ENCODE assay signal across 2 cellular contexts in the genomic region with DNA sequence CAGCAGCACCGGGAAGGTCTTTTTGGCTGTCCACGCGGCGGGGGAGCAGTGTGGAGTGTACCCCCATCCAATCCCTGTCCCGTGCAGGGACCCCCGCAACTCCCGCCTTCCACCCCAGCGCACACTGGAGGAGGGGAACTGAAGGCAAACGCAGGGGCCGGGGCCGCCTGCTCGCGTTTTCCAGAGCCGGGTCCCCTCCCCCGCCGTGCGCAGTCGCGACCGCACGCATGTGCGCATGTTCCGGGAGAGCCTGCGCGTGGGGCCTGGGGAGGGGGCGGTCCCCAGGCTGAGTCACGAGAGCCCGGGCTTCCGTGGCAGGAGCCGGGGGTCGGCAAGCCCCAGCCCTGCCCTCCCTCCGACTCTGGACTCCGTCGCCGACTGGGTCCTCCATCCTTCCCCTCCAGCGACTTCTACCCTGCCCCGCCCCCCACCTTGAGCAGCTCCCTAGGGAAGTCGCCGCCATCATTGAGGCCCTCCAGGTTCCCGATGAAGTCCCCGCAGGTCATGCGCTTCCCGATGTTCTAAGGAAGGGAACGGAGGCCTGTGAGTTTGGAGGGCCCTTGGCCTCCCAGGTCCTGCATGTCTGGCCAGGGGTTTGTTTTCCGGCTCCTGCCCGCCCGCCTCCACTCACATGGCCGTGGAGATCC.
TF ChIP-seq lines count a peak whose summit lies in the region.

No MANE protein-coding gene starts in this region.

TF ChIP-seq in SK-N-SH, 30 proteins besides CTCF, POLR2A, EP300 and RAD21 (continued from another document):
- TF ChIP-seq, protein P1, sequence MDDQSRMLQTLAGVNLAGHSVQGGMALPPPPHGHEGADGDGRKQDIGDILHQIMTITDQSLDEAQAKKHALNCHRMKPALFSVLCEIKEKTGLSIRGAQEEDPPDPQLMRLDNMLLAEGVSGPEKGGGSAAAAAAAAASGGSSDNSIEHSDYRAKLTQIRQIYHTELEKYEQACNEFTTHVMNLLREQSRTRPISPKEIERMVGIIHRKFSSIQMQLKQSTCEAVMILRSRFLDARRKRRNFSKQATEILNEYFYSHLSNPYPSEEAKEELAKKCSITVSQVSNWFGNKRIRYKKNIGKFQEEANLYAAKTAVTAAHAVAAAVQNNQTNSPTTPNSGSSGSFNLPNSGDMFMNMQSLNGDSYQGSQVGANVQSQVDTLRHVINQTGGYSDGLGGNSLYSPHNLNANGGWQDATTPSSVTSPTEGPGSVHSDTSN (IDR thresholded peaks at IDR 0.05) = no peak
- no peak for TF ChIP-seq GABPA (IDR thresholded peaks at IDR 0.05; ENCODE audit: low read depth)
- TF ChIP-seq, protein P2, sequence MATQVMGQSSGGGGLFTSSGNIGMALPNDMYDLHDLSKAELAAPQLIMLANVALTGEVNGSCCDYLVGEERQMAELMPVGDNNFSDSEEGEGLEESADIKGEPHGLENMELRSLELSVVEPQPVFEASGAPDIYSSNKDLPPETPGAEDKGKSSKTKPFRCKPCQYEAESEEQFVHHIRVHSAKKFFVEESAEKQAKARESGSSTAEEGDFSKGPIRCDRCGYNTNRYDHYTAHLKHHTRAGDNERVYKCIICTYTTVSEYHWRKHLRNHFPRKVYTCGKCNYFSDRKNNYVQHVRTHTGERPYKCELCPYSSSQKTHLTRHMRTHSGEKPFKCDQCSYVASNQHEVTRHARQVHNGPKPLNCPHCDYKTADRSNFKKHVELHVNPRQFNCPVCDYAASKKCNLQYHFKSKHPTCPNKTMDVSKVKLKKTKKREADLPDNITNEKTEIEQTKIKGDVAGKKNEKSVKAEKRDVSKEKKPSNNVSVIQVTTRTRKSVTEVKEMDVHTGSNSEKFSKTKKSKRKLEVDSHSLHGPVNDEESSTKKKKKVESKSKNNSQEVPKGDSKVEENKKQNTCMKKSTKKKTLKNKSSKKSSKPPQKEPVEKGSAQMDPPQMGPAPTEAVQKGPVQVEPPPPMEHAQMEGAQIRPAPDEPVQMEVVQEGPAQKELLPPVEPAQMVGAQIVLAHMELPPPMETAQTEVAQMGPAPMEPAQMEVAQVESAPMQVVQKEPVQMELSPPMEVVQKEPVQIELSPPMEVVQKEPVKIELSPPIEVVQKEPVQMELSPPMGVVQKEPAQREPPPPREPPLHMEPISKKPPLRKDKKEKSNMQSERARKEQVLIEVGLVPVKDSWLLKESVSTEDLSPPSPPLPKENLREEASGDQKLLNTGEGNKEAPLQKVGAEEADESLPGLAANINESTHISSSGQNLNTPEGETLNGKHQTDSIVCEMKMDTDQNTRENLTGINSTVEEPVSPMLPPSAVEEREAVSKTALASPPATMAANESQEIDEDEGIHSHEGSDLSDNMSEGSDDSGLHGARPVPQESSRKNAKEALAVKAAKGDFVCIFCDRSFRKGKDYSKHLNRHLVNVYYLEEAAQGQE (IDR thresholded peaks at IDR 0.05; ENCODE audit: low read depth, low read length) = no peak
- TF ChIP-seq CHD2 (IDR thresholded peaks at IDR 0.05; ENCODE audit: low read length, partially characterized antibody) = no peak
- TF ChIP-seq, protein P3, sequence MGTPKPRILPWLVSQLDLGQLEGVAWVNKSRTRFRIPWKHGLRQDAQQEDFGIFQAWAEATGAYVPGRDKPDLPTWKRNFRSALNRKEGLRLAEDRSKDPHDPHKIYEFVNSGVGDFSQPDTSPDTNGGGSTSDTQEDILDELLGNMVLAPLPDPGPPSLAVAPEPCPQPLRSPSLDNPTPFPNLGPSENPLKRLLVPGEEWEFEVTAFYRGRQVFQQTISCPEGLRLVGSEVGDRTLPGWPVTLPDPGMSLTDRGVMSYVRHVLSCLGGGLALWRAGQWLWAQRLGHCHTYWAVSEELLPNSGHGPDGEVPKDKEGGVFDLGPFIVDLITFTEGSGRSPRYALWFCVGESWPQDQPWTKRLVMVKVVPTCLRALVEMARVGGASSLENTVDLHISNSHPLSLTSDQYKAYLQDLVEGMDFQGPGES (IDR thresholded peaks at IDR 0.05; ENCODE audit: low read depth, low read length) = no peak
- TF ChIP-seq POLR2AphosphoS5 (IDR thresholded peaks at IDR 0.05; ENCODE audit: low read depth, low read length) = no peak
- TF ChIP-seq SMC3 (IDR thresholded peaks at IDR 0.05; ENCODE audit: low read depth, low read length) = no peak
- TF ChIP-seq, protein P4, sequence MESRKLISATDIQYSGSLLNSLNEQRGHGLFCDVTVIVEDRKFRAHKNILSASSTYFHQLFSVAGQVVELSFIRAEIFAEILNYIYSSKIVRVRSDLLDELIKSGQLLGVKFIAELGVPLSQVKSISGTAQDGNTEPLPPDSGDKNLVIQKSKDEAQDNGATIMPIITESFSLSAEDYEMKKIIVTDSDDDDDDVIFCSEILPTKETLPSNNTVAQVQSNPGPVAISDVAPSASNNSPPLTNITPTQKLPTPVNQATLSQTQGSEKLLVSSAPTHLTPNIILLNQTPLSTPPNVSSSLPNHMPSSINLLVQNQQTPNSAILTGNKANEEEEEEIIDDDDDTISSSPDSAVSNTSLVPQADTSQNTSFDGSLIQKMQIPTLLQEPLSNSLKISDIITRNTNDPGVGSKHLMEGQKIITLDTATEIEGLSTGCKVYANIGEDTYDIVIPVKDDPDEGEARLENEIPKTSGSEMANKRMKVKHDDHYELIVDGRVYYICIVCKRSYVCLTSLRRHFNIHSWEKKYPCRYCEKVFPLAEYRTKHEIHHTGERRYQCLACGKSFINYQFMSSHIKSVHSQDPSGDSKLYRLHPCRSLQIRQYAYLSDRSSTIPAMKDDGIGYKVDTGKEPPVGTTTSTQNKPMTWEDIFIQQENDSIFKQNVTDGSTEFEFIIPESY (IDR thresholded peaks at IDR 0.05; ENCODE audit: borderline replicate concordance, low read depth) = no peak
- TF ChIP-seq RCOR1 (IDR thresholded peaks at IDR 0.05; ENCODE audit: low read length) = no peak

TF ChIP-seq in SK-N-SH treated with all-trans-retinoic acid at 6 μM for 48 hours, 23 proteins besides CTCF, POLR2A, EP300 and RAD21 (continued from another document):
- TF ChIP-seq, protein P5, sequence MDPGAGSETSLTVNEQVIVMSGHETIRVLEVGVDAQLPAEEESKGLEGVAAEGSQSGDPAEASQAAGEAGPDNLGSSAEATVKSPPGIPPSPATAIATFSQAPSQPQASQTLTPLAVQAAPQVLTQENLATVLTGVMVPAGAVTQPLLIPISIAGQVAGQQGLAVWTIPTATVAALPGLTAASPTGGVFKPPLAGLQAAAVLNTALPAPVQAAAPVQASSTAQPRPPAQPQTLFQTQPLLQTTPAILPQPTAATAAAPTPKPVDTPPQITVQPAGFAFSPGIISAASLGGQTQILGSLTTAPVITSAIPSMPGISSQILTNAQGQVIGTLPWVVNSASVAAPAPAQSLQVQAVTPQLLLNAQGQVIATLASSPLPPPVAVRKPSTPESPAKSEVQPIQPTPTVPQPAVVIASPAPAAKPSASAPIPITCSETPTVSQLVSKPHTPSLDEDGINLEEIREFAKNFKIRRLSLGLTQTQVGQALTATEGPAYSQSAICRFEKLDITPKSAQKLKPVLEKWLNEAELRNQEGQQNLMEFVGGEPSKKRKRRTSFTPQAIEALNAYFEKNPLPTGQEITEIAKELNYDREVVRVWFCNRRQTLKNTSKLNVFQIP (CRISPR knock-in tag; IDR thresholded peaks at IDR 0.05; ENCODE audit: borderline replicate concordance, low read depth) = no peak
- TF ChIP-seq PPARA (CRISPR knock-in tag; IDR thresholded peaks at IDR 0.05; ENCODE audit: borderline replicate concordance) = no peak
- TF ChIP-seq, protein P6, sequence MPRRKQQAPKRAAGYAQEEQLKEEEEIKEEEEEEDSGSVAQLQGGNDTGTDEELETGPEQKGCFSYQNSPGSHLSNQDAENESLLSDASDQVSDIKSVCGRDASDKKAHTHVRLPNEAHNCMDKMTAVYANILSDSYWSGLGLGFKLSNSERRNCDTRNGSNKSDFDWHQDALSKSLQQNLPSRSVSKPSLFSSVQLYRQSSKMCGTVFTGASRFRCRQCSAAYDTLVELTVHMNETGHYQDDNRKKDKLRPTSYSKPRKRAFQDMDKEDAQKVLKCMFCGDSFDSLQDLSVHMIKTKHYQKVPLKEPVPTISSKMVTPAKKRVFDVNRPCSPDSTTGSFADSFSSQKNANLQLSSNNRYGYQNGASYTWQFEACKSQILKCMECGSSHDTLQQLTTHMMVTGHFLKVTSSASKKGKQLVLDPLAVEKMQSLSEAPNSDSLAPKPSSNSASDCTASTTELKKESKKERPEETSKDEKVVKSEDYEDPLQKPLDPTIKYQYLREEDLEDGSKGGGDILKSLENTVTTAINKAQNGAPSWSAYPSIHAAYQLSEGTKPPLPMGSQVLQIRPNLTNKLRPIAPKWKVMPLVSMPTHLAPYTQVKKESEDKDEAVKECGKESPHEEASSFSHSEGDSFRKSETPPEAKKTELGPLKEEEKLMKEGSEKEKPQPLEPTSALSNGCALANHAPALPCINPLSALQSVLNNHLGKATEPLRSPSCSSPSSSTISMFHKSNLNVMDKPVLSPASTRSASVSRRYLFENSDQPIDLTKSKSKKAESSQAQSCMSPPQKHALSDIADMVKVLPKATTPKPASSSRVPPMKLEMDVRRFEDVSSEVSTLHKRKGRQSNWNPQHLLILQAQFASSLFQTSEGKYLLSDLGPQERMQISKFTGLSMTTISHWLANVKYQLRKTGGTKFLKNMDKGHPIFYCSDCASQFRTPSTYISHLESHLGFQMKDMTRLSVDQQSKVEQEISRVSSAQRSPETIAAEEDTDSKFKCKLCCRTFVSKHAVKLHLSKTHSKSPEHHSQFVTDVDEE (CRISPR knock-in tag; IDR thresholded peaks at IDR 0.05) = no peak
- TF ChIP-seq SNAI2 (CRISPR knock-in tag; IDR thresholded peaks at IDR 0.05) = no peak
- no peak for TF ChIP-seq ZNF565 (CRISPR knock-in tag; conservative IDR thresholded peaks at IDR 0.05; ENCODE audit: low read depth)
- TF ChIP-seq ISL1 (CRISPR knock-in tag; IDR thresholded peaks at IDR 0.05) = no peak
- no peak for TF ChIP-seq ESRRG (CRISPR knock-in tag; IDR thresholded peaks at IDR 0.05)
- TF ChIP-seq, protein P7, sequence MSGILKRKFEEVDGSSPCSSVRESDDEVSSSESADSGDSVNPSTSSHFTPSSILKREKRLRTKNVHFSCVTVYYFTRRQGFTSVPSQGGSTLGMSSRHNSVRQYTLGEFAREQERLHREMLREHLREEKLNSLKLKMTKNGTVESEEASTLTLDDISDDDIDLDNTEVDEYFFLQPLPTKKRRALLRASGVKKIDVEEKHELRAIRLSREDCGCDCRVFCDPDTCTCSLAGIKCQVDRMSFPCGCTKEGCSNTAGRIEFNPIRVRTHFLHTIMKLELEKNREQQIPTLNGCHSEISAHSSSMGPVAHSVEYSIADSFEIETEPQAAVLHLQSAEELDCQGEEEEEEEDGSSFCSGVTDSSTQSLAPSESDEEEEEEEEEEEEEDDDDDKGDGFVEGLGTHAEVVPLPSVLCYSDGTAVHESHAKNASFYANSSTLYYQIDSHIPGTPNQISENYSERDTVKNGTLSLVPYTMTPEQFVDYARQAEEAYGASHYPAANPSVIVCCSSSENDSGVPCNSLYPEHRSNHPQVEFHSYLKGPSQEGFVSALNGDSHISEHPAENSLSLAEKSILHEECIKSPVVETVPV (CRISPR knock-in tag; IDR thresholded peaks at IDR 0.05) = no peak
- no peak for TF ChIP-seq RARB (CRISPR knock-in tag; IDR thresholded peaks at IDR 0.05)
- no peak for TF ChIP-seq GLIS3 (CRISPR knock-in tag; IDR thresholded peaks at IDR 0.05)
- TF ChIP-seq ZNF8 (CRISPR knock-in tag; IDR thresholded peaks at IDR 0.05) = no peak
- TF ChIP-seq TCF4 (CRISPR knock-in tag; IDR thresholded peaks at IDR 0.05; ENCODE audit: borderline replicate concordance) = no peak
- no peak for TF ChIP-seq BACH2 (CRISPR knock-in tag; IDR thresholded peaks at IDR 0.05; ENCODE audit: borderline replicate concordance)
- TF ChIP-seq ZFP3 (CRISPR knock-in tag; IDR thresholded peaks at IDR 0.05) = no peak
- TF ChIP-seq ZFP30 (CRISPR knock-in tag; IDR thresholded peaks at IDR 0.05) = no peak
